22 cellular contexts compared by ENCODE assay signal in the genomic region with DNA sequence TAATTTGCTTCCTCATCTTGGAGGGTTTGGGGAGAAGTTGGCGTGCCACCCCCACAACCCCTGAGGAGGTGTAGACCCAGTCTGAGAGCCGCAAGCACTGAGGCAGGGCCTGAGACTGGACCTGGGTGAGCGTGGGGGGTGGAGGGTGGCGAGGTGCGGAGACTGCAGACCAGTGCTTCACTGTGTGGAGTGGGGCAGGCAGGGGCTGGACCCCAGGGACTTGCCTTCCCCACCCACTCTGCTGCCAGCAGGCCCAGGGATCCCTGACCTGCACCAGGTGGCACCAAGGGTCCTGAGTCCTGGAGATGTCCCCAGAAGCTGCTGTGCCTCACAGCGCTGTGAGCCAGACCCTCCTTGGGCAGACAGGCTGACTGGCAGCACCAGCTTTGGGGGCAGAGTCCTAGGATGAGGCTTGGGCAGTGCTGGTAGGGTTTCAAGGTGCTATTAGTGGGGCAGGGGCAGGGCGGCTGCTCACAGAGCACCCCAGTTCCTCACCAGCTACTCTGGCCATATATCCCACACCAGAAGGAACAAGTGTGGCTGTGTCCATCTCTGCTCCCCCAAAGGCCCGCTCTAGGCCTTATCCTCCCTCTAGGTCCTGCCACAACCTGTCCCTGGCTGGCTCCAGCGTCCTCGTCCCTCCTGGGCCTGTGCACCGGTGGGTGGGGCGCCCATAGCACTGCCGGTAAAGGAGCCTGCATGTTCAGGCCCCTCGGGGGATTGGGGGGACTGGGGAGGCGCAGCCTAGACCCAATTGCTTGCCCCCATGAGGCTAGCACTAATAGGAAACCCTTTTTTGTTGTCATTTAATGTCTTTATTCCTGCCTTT.
DNase-seq lines count a peak whose midpoint lies in the region; ATAC-seq lines count a peak whose summit lies in the region.
"Had no signal": no experiment of that assay in that cellular context is flagged by ENCODE, and none has a peak within 500 bp of the region (broad histone marks: within the 10 kb centered on the region; RNA-seq: fewer than 3 reads in every experiment).

No MANE protein-coding gene starts in this region.

- in situ Hi-C loops in ACHN (cut with HindIII; ENCODE audit: low pct_ligation_motif_present, low pct_unique_long_range_greater_than_20kb, low sequenced_read_pairs), result no loop called here

- DNase-seq in activated effector memory CD4-positive, alpha-beta T cell treated with anti-CD3 and anti-CD28 coated beads, Interleukin-2, amount 50 U/mL, for 16 hours, result peak; percentile 51
- DNase-seq in activated effector memory CD4-positive, alpha-beta T cell treated with Interleukin-2 at 50 U/mL for 16 hours, result no peak
- DNase-seq in HuH-7 (ENCODE audit: low spot score) (peak; percentile 20), hepatic stellate cell (ENCODE audit: low spot score) (peak; percentile 3), substantia nigra (lab: John Stamatoyannopoulos, UW) (no peak), DMS 273 (lab: John Stamatoyannopoulos, UW; ENCODE audit: unreplicated experiment) (no peak), ACHN (no peak)
- DNase-seq: activated naive CD4-positive, alpha-beta T cell treated with anti-CD3 and anti-CD28 coated beads, Interleukin-2, amount 50 U/mL, for 16 hours; body of pancreas; erythroblast; immature natural killer cell; mammary epithelial cell; MV-4-11; naive thymus-derived CD8-positive, alpha-beta T cell; NCI-H2029; NCI-H526; stimulated activated CD4-positive, alpha-beta T cell treated with anti-CD3 and anti-CD28 coated beads, Interleukin-12 subunit alpha, Interleukin-12 subunit beta, amount 100 ng/mL, for 4 hours; upper lobe of right lung had no signal

- peak overlapping the region; percentile 6 for H3K27ac ChIP-seq in substantia nigra (ENCODE audit: low read depth, low read length, poor library complexity, severe bottlenecking)
- H3K27ac ChIP-seq: body of pancreas, prostate gland, SJSA1, upper lobe of right lung had no signal

- ATAC-seq in HG03108 (IDR thresholded peaks at IDR 0.05; ENCODE audit: unreplicated experiment), result no peak
- ATAC-seq: body of pancreas; naive thymus-derived CD8-positive, alpha-beta T cell; stimulated activated effector memory CD8-positive, alpha-beta T cell treated with anti-CD3 and anti-CD28 coated beads, Interleukin-12 subunit alpha, Interleukin-12 subunit beta, amount 100 ng/mL, for 72 hours had no signal

Comparison
In these comparisons a context has a peak if more than half of its experiments do, and no peak if none do; other contexts are left out.
1. DNase-seq: peak in activated effector memory CD4-positive, alpha-beta T cell treated with anti-CD3 and anti-CD28 coated beads, Interleukin-2, amount 50 U/mL, for 16 hours (single experiment), HuH-7 (single experiment) and hepatic stellate cell (single experiment); none in activated effector memory CD4-positive, alpha-beta T cell treated with Interleukin-2 at 50 U/mL for 16 hours (single experiment), substantia nigra (0 of 49), DMS 273 (single experiment) and ACHN (single experiment).